Comparison of ENCODE assay signal across 24 cellular contexts in genomic region chr2:63796796-63797195, GRCh38. TPM values are rescaled to one million over a fixed set of nuclear protein-coding genes. Genes with fewer than 3 reads are reported as not detected.
DNase-seq lines count a peak whose midpoint lies in the region; ATAC-seq, FAIRE-seq and TF ChIP-seq lines count a peak whose summit lies in the region.
"Had no signal": no experiment of that assay in that cellular context is flagged by ENCODE, and none has a peak within 500 bp of the region (broad histone marks: within the 10 kb centered on the region; RNA-seq: fewer than 3 reads in every experiment).

No MANE protein-coding gene starts in this region.

- H2BK15ac ChIP-seq in neuronal stem cell (ENCODE audit: low read length): no peak overlapping the region

- no peaks in the 10 kb centered on the region for H3K79me1 ChIP-seq in neuronal stem cell (ENCODE audit: low read depth, low read length)

- H4K8ac ChIP-seq in neuronal stem cell (ENCODE audit: low read depth, low read length): no peak overlapping the region

- H3K9me3 ChIP-seq in HepG2 (ENCODE audit: low read length): no peaks in the 10 kb centered on the region
- no peaks in the 10 kb centered on the region for H3K9me3 ChIP-seq in right lobe of liver
- no peaks in the 10 kb centered on the region for H3K9me3 ChIP-seq in neuronal stem cell (replicated peaks in 1 of 2; ENCODE audit: control insufficient read depth in 2 of 2, insufficient read depth in 1 of 2, low read depth in 1 of 2, low read length in 2 of 2)
- H3K9me3 ChIP-seq in tibial artery: no peaks in the 10 kb centered on the region
- H3K9me3 ChIP-seq: Caco-2 had no signal

- DNase-seq in HepG2 (ENCODE audit: low spot score) (no peak), right lobe of liver (no peak), left colon (no peak), neuronal stem cell (ENCODE audit: low spot score) (no peak), tibial artery (no peak), DMS153 treated with DMSO at 0.1 percent for 48 hours (lab: John Stamatoyannopoulos, UW; ENCODE audit: unreplicated experiment) (no peak)
- DNase-seq: Caco-2; CD4-positive, CD25-positive, alpha-beta regulatory T cell; CD8-positive, alpha-beta T cell; DMS153; DMS79; EL; GDM1; H7; HCEC 1CT had no signal

- TF ChIP-seq POLR2A in HepG2 (IDR thresholded peaks at IDR 0.05; ENCODE audit: insufficient read depth in 1 of 2, low read depth in 2 of 2, low read length in 2 of 2) (no peak), right lobe of liver (IDR thresholded peaks at IDR 0.05) (no peak)

- no peak overlapping the region for H4K91ac ChIP-seq in neuronal stem cell (ENCODE audit: low read depth, low read length, poor library complexity)

- H3K18ac ChIP-seq in neuronal stem cell (ENCODE audit: low read length): peak overlapping the region; percentile 9

- H2BK12ac ChIP-seq in neuronal stem cell (ENCODE audit: low read length): no peak overlapping the region

- H4K20me1 ChIP-seq in HepG2 (ENCODE audit: insufficient read depth, low read length): no peaks in the 10 kb centered on the region
- H4K20me1 ChIP-seq: BLaER1 had no signal

- intact Hi-C loops in HepG2 (cut with micrococcal nuclease; ENCODE audit: unreplicated experiment): no loop called here
- intact Hi-C loops in right lobe of liver (cut with DNase I): no loop called here
- intact Hi-C loops in left colon (cut with DNase I, micrococcal nuclease): no loop called here
- intact Hi-C loops in tibial artery (cut with DNase I; ENCODE audit: low total_unique reads): no loop called here

- ATAC-seq in HepG2 (no peak), right lobe of liver (no peak), left colon (peak; percentile 59), GM21786 (IDR thresholded peaks at IDR 0.05; ENCODE audit: unreplicated experiment) (no peak), GM19324 (IDR thresholded peaks at IDR 0.05; ENCODE audit: low FRiP score, unreplicated experiment) (no peak)
- ATAC-seq: CD8-positive, alpha-beta T cell; GM12878 had no signal

- no peaks in the 10 kb centered on the region for H3K27me3 ChIP-seq in HepG2 (ENCODE audit: control insufficient read depth in 1 of 2, insufficient read depth in 2 of 2, low read length in 2 of 2)
- no peaks in the 10 kb centered on the region for H3K27me3 ChIP-seq in right lobe of liver
- H3K27me3 ChIP-seq in neuronal stem cell (ENCODE audit: control insufficient read depth in 3 of 3, insufficient read depth in 3 of 3, low read depth in 1 of 3, low read length in 3 of 3): no peaks in the 10 kb centered on the region
- no peaks in the 10 kb centered on the region for H3K27me3 ChIP-seq in tibial artery
- H3K27me3 ChIP-seq: BLaER1 had no signal

- no peak overlapping the region for H3K27ac ChIP-seq in HepG2 (ENCODE audit: extremely low read length, insufficient read depth, low read length)
- no peak overlapping the region for H3K27ac ChIP-seq in right lobe of liver
- no peak overlapping the region for H3K27ac ChIP-seq in neuronal stem cell (replicated peaks; ENCODE audit: low read length)
- peak overlapping the region; percentile 21 to 25 for H3K27ac ChIP-seq in tibial artery
- H3K27ac ChIP-seq: 22Rv1, BLaER1, C4-2B had no signal

- H2AFZ ChIP-seq in HepG2 (ENCODE audit: low read length) (no peak overlapping the region), neuronal stem cell (ENCODE audit: low read length) (no peak overlapping the region)

- H3K14ac ChIP-seq in neuronal stem cell (ENCODE audit: low read length): no peak overlapping the region

- no peak for FAIRE-seq in HepG2 (lab: Jason Lieb, UNC)
- FAIRE-seq: A204.1, GM12878, GM19239, H1 had no signal

- H3K9ac ChIP-seq in HepG2 (ENCODE audit: insufficient read depth, low read depth, low read length): no peak overlapping the region
- H3K9ac ChIP-seq in neuronal stem cell (ENCODE audit: low read depth, low read length, poor library complexity): peak overlapping the region; percentile 38
- H3K9ac ChIP-seq: BLaER1 had no signal

- H2BK120ac ChIP-seq in neuronal stem cell (ENCODE audit: low read depth, low read length): no peak overlapping the region

- H3K36me3 ChIP-seq in HepG2 (replicated peaks in 1 of 2; ENCODE audit: control insufficient read depth in 1 of 2, insufficient read depth in 2 of 2, low read length in 2 of 2) (no peaks in the 10 kb centered on the region), right lobe of liver (no peaks in the 10 kb centered on the region), neuronal stem cell (replicated peaks in 1 of 2; ENCODE audit: control insufficient read depth in 2 of 2, insufficient read depth in 2 of 2, low read length in 2 of 2) (no peaks in the 10 kb centered on the region), tibial artery (no peaks in the 10 kb centered on the region)
- H3K36me3 ChIP-seq: BLaER1 had no signal

- H3K4me1 ChIP-seq in HepG2 (ENCODE audit: insufficient read depth, low read length): no peaks in the 10 kb centered on the region
- no peaks in the 10 kb centered on the region for H3K4me1 ChIP-seq in right lobe of liver
- peaks cover 0 to 2% of the 10 kb centered on the region in 2 donors for H3K4me1 ChIP-seq in neuronal stem cell (ENCODE audit: control insufficient read depth in 2 of 2, insufficient read depth in 1 of 2, low read depth in 1 of 2, low read length in 2 of 2)
- peaks cover 0 to 33% (median 2%) of the 10 kb centered on the region in 4 donors for H3K4me1 ChIP-seq in tibial artery
- H3K4me1 ChIP-seq: BLaER1, Caco-2 had no signal

- H3K4me3 ChIP-seq in HepG2 (replicated peaks in 1 of 3; ENCODE audit: insufficient read depth in 1 of 3, low read depth in 2 of 3, low read length in 3 of 3): no peak overlapping the region
- H3K4me3 ChIP-seq in right lobe of liver: no peak overlapping the region
- no peak overlapping the region for H3K4me3 ChIP-seq in neuronal stem cell (ENCODE audit: low read length in 2 of 2)
- no peak overlapping the region for H3K4me3 ChIP-seq in tibial artery
- H3K4me3 ChIP-seq: BLaER1, GM12878 had no signal

- TF ChIP-seq CTCF in HepG2 (CRISPR knock-in tag; IDR thresholded peaks at IDR 0.05): no peak
- TF ChIP-seq CTCF in right lobe of liver (IDR thresholded peaks at IDR 0.05): no peak
- TF ChIP-seq CTCF in tibial artery (IDR thresholded peaks at IDR 0.05): no peak

- WGBS in HepG2 (ENCODE audit: low lambda C conversion rate): 78% methylated on average over 3 of the region's 3 CpGs
- 100% methylated on average over 1 of the region's 3 CpGs for whole genome bisulfite sequencing in right lobe of liver (ENCODE audit: insufficient coverage, low coverage, low lambda C conversion rate, missing lambda C conversion rate)
- WGBS in neuronal stem cell (ENCODE audit: extremely low coverage in 2 of 2, insufficient read length in 2 of 2, insufficient replicate concordance in 1 of 2), 2 donors: no CpG with 5 or more reads among the region's 3 CpGs

- in situ Hi-C loops in HepG2 (cut with HindIII; ENCODE audit: extremely low pct_ligation_motif_present, low pct_unique_long_range_greater_than_20kb): no loop called here

- no peak for TF ChIP-seq RAD21 in HepG2 (CRISPR knock-in tag; IDR thresholded peaks at IDR 0.05)

- H3K23ac ChIP-seq in neuronal stem cell (ENCODE audit: low read depth, low read length, poor library complexity): no peak overlapping the region

- BruUV-seq in HepG2 (replicated peaks; lab: Mats Ljungman, UMichigan): no TSS peak

- no peak for TF ChIP-seq EP300 in HepG2 (IDR thresholded peaks at IDR 0.05; ENCODE audit: low read depth in 2 of 2, low read length in 2 of 2)
- no peak for TF ChIP-seq EP300 in HepG2 (CRISPR knock-in tag; IDR thresholded peaks at IDR 0.05; ENCODE audit: borderline replicate concordance)

- no peaks in the 10 kb centered on the region for H3K79me2 ChIP-seq in HepG2 (ENCODE audit: insufficient read depth, low read length)

- H3K4me2 ChIP-seq in HepG2 (ENCODE audit: low read depth, low read length) (no peak overlapping the region), neuronal stem cell (ENCODE audit: insufficient read depth, low read length, poor library complexity, severe bottlenecking) (no peak overlapping the region)
- H3K4me2 ChIP-seq: BLaER1 had no signal

- no peak overlapping the region for H2BK5ac ChIP-seq in neuronal stem cell (ENCODE audit: low read length)

- no peak overlapping the region for H2AK5ac ChIP-seq in neuronal stem cell (ENCODE audit: low read depth, low read length)

- H3K4ac ChIP-seq in neuronal stem cell (ENCODE audit: low read length): no peak overlapping the region

- CTCF ChIA-PET in HepG2 (lab: Yijun Ruan, JAX; ENCODE audit: low intra/inter-chr PET ratio, low total read pairs): no interaction called here

- POLR2A ChIA-PET in HepG2 (lab: Yijun Ruan, JAX): no interaction called here

TF ChIP-seq in HepG2, 621 proteins besides CTCF, POLR2A, EP300 and RAD21:
- TF ChIP-seq THAP11 (CRISPR knock-in tag; IDR thresholded peaks at IDR 0.05): no peak
- TF ChIP-seq PHF21A (CRISPR knock-in tag; IDR thresholded peaks at IDR 0.05): no peak
- TF ChIP-seq ZNF563 (CRISPR knock-in tag; IDR thresholded peaks at IDR 0.05): 0 out of 2 replicates have a peak, but pooled peaks have one; percentile 47

RNA-seq across cellular contexts. Expression of gene UGP2, which starts 44.9 kb away (rescaled TPM):
- total RNA-seq in HepG2 (2016; rRNA removed; fragmentation: Illumina TruSeq; extraction: Trizol) (134 and 210 TPM in 2 replicates), right lobe of liver (100 to 1,000 TPM; 276 to 691 (median 425) TPM), left colon (100 to 1,000 TPM; 519 to 600 TPM)
- 83.7 and 93.6 TPM in 2 replicates for total RNA-seq in HepG2 (2016; cell fraction: cytosol; rRNA removed; fragmentation: Illumina TruSeq; extraction: Trizol; ENCODE audit: low read depth)
- total RNA-seq in HepG2 (2016; cell fraction: insoluble cytoplasmic fraction; rRNA removed; fragmentation: Illumina TruSeq; extraction: Trizol): 123 and 218 TPM in 2 replicates
- total RNA-seq in HepG2 (2016; cell fraction: membrane; rRNA removed; fragmentation: Illumina TruSeq; extraction: Trizol): 85.1 and 86.4 TPM in 2 replicates
- total RNA-seq in HepG2 (2016; cell fraction: nucleus; rRNA removed; fragmentation: Illumina TruSeq; extraction: Trizol): 79.9 and 81.8 TPM in 2 replicates
- polyA plus RNA-seq in HepG2 (2011; rRNA removed): 80.1 and 96.0 TPM in 2 replicates
- polyA plus RNA-seq in HepG2 (2011; cell fraction: cytosol; rRNA removed): 34.2 and 64.5 TPM in 2 replicates
- 28.2 and 36.8 TPM in 2 replicates for polyA plus RNA-seq in HepG2 (2011; cell fraction: nucleus; rRNA removed)
- polyA plus RNA-seq in HepG2 (2012): 164 and 194 TPM in 2 replicates
- polyA plus RNA-seq in HepG2 (2016; cell fraction: cytosol; fragmentation: Illumina TruSeq; extraction: Trizol; ENCODE audit: low read depth): 27.9 and 31.2 TPM in 2 replicates
- polyA plus RNA-seq in HepG2 (2016; cell fraction: insoluble cytoplasmic fraction; fragmentation: Illumina TruSeq; extraction: Trizol; ENCODE audit: low read depth): 183 and 197 TPM in 2 replicates
- 56.9 and 57.3 TPM in 2 replicates for polyA plus RNA-seq in HepG2 (2016; cell fraction: membrane; fragmentation: Illumina TruSeq; extraction: Trizol; ENCODE audit: low read depth)
- polyA plus RNA-seq in HepG2 (2016; cell fraction: nucleus; fragmentation: Illumina TruSeq; extraction: Trizol; ENCODE audit: insufficient read depth, low read depth): 78.5 and 87.8 TPM in 2 replicates
- polyA minus RNA-seq in HepG2 (2011; rRNA and poly(A)+ RNA removed; ENCODE audit: low replicate concordance): 11.5 and 14.4 TPM in 2 replicates
- 103 and 130 TPM in 2 replicates for polyA minus RNA-seq in HepG2 (2011; cell fraction: cytosol; rRNA and poly(A)+ RNA removed)
- 119 and 170 TPM in 2 replicates for polyA minus RNA-seq in HepG2 (2011; cell fraction: nucleus; rRNA and poly(A)+ RNA removed)
- 45.3 TPM for polyA plus RNA-seq in neuronal stem cell (2013, experiment 1 of 2)
- 42.0 TPM for polyA plus RNA-seq in neuronal stem cell (2013, experiment 2 of 2)

Comparison
In these comparisons a context has a peak if more than half of its experiments do, and no peak if none do; other contexts are left out.
1. H3K27ac ChIP-seq: peak in tibial artery (2 of 2); none in HepG2 (single experiment), right lobe of liver (0 of 3) and neuronal stem cell (single experiment).